In genomic region chr11:107593941-107594340, GRCh38 we compare ENCODE assay signal across 18 cellular contexts. TPM values are rescaled to one million over a fixed set of nuclear protein-coding genes. Genes with fewer than 3 reads are reported as not detected.
"Had no signal": no experiment of that assay in that cellular context is flagged by ENCODE, and none has a peak within 500 bp of the region (broad histone marks: within the 10 kb centered on the region; RNA-seq: fewer than 3 reads in every experiment).

No MANE protein-coding gene starts in this region.

- DNase-seq: activated CD4-positive, alpha-beta T cell treated with anti-CD3 and anti-CD28 coated beads, Interleukin-2, amount 50 U/mL, for 48 hours; activated naive CD4-positive, alpha-beta T cell treated with anti-CD3 and anti-CD28 coated beads for 36 hours; activated naive CD8-positive, alpha-beta T cell treated with anti-CD3 and anti-CD28 coated beads, Interleukin-2, amount 50 U/mL, for 24 hours; aorta; endodermal cell; heart right ventricle; left lung; naive B cell; stimulated activated CD4-positive, alpha-beta T cell treated with anti-CD3 and anti-CD28 coated beads, Interleukin-4, amount 100 ng/mL, for 4 hours; stimulated activated CD8-positive, alpha-beta memory T cell treated with anti-CD3 and anti-CD28 coated beads, Interleukin-4, amount 100 ng/mL, for 48 hours; stimulated activated naive CD8-positive, alpha-beta T cell treated with anti-CD3 and anti-CD28 coated beads, Interleukin-15, Interleukin-2, amounts not matched to agents 100 U/mL and 50 U/mL, for 24 hours; transverse colon had no signal

- H3K27ac ChIP-seq: gastroesophageal sphincter, heart right ventricle, left lung, right atrium auricular region, skin epidermis, transverse colon, VCaP had no signal

- H3K36me3 Mint-ChIP-seq: naive B cell had no signal

- H3K9me3 Mint-ChIP-seq: activated naive CD4-positive, alpha-beta T cell treated with anti-CD3 and anti-CD28 coated beads for 36 hours; activated naive CD8-positive, alpha-beta T cell treated with anti-CD3 and anti-CD28 coated beads, Interleukin-2, amount 50 U/mL, for 24 hours; activated T-helper 2 cell treated with anti-CD3 and anti-CD28 coated beads, Interferon-gamma antibody, Interleukin-2, Interleukin-4, amounts not matched to agents 10 μg/mL and 5 μg/mL and 100 μg/mL, durations not matched to agents 14 hours and 24 hours and 36 hours; endodermal cell had no signal

- H3K9me3 ChIP-seq: gastroesophageal sphincter, heart right ventricle, left lung, right atrium auricular region, transverse colon had no signal

- H3K4me3 Mint-ChIP-seq: activated naive CD4-positive, alpha-beta T cell treated with anti-CD3 and anti-CD28 coated beads for 36 hours; activated naive CD8-positive, alpha-beta T cell treated with anti-CD3 and anti-CD28 coated beads, Interleukin-2, amount 50 U/mL, for 24 hours; endodermal cell; naive B cell had no signal

- ATAC-seq: activated naive CD8-positive, alpha-beta T cell treated with anti-CD3 and anti-CD28 coated beads, Interleukin-2, amount 50 U/mL, for 24 hours; gastroesophageal sphincter; heart right ventricle; left lung; stimulated activated naive CD8-positive, alpha-beta T cell treated with anti-CD3 and anti-CD28 coated beads, Interleukin-15, Interleukin-2, amounts not matched to agents 100 U/mL and 50 U/mL, for 24 hours had no signal

- H3K27ac Mint-ChIP-seq: activated naive CD4-positive, alpha-beta T cell treated with anti-CD3 and anti-CD28 coated beads for 36 hours; activated naive CD8-positive, alpha-beta T cell treated with anti-CD3 and anti-CD28 coated beads, Interleukin-2, amount 50 U/mL, for 24 hours; activated T-helper 2 cell treated with anti-CD3 and anti-CD28 coated beads, Interferon-gamma antibody, Interleukin-2, Interleukin-4, amounts not matched to agents 10 μg/mL and 5 μg/mL and 100 μg/mL, durations not matched to agents 14 hours and 24 hours and 36 hours; endodermal cell; naive B cell had no signal

- H3K27me3 ChIP-seq: right atrium auricular region had no signal

- H3K36me3 ChIP-seq: gastroesophageal sphincter, heart right ventricle, left lung, right atrium auricular region, transverse colon had no signal

- H3K4me3 ChIP-seq: gastroesophageal sphincter, heart right ventricle, left lung, right atrium auricular region, skin epidermis, transverse colon had no signal

RNA-seq across cellular contexts. Expression of gene ELMOD1, which starts 3.0 kb away (rescaled TPM):
- total RNA-seq: activated naive CD4-positive, alpha-beta T cell treated with anti-CD3 and anti-CD28 coated beads for 36 hours; activated T-helper 2 cell treated with anti-CD3 and anti-CD28 coated beads, Interferon-gamma antibody, Interleukin-2, Interleukin-4, amounts not matched to agents 10 μg/mL and 5 μg/mL and 100 μg/mL, durations not matched to agents 14 hours and 24 hours and 36 hours; epithelial cell of proximal tubule had no signal
- polyA plus RNA-seq: aorta had no signal
